ENCODE assay signal across 14 cellular contexts in the genomic region with DNA sequence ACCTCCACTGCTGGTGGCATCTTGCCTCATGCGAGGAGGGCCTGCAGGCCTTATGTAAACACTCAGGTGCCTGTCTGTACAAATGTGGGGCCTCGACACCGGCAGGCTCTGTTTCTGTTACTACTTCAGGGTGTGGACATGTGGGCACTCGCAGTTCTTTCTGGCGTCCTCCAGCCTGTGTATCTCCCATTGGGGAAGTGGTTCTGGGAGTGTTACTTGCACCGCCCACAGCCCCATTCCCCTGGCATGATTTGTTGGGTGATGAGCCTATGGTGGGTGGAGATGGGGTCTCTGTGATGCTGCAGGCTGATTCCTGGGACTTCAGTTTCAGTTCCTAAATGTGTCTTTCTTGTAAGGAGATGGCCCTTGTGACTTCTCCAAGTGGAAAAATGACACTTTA.
A peak's percentile ranks its signal among the peaks of the same experiment; 100 is the strongest.
DNase-seq lines count a peak whose midpoint lies in the region; ATAC-seq and TF ChIP-seq lines count a peak whose summit lies in the region.
"Had no signal": no experiment of that assay in that cellular context is flagged by ENCODE, and none has a peak within 500 bp of the region (broad histone marks: within the 10 kb centered on the region; RNA-seq: fewer than 3 reads in every experiment).

No MANE protein-coding gene starts in this region.

- H3K4me1 ChIP-seq in DND-41 (ENCODE audit: insufficient read depth, low read length): no peaks in the 10 kb centered on the region
- H3K4me1 ChIP-seq in osteoblast (ENCODE audit: insufficient read depth, low read length): no peaks in the 10 kb centered on the region

- H3K4me3 ChIP-seq in DND-41 (ENCODE audit: low read depth in 1 of 2, low read length in 2 of 2): no peak overlapping the region
- no peak overlapping the region for H3K4me3 ChIP-seq in osteoblast (ENCODE audit: insufficient read depth, low read length)

- H3K27me3 ChIP-seq in DND-41 (ENCODE audit: insufficient read depth, low read length, poor library complexity): no peaks in the 10 kb centered on the region
- H3K27me3 ChIP-seq in osteoblast (ENCODE audit: insufficient read depth, low read length): no peaks in the 10 kb centered on the region

- H3K9ac ChIP-seq in DND-41 (ENCODE audit: low read depth, low read length): no peak overlapping the region

- H3K36me3 ChIP-seq in DND-41 (ENCODE audit: insufficient read depth, low read length) (no peaks in the 10 kb centered on the region), osteoblast (ENCODE audit: insufficient read depth, low read length) (no peaks in the 10 kb centered on the region)

- H3K9me3 ChIP-seq in DND-41 (ENCODE audit: insufficient read depth, low read length, severe bottlenecking): no peaks in the 10 kb centered on the region
- no peaks in the 10 kb centered on the region for H3K9me3 ChIP-seq in osteoblast (ENCODE audit: low read depth, low read length)

- TF ChIP-seq CTCF in DND-41 (IDR thresholded peaks at IDR 0.05; ENCODE audit: borderline replicate concordance, extremely low read depth, low read length, poor library complexity, severe bottlenecking) (no peak), RWPE1 (conservative IDR thresholded peaks at IDR 0.05; ENCODE audit: low read depth) (no peak), osteoblast (IDR thresholded peaks at IDR 0.05; ENCODE audit: extremely low read depth, low read depth, low read length) (no peak), GM10248 (IDR thresholded peaks at IDR 0.05; ENCODE audit: control extremely low read depth, extremely low read depth, low read depth, missing control alignments) (no peak)

- H4K20me1 ChIP-seq in DND-41 (ENCODE audit: insufficient read depth, low read length) (no peaks in the 10 kb centered on the region), osteoblast (ENCODE audit: insufficient read depth, low read length) (no peaks in the 10 kb centered on the region)

- DNase-seq in DND-41 (no peak), RWPE1 (ENCODE audit: low spot score) (no peak), left cardiac atrium (peak; percentile 35), osteoblast (ENCODE audit: insufficient read length, low spot score, missing footprints) (peak; percentile 52), kidney tubule cell (ENCODE audit: low spot score) (no peak), GM10248 (ENCODE audit: extremely low spot score) (no peak)
- DNase-seq: activated CD4-positive, alpha-beta T cell treated with anti-CD3 and anti-CD28 coated beads for 36 hours; activated naive CD4-positive, alpha-beta T cell treated with anti-CD3 and anti-CD28 coated beads, Interleukin-2, amount 50 U/mL, for 16 hours; NCI-H2081; NCI-H69; nephron progenitor cell; stimulated activated CD4-positive, alpha-beta T cell treated with anti-CD3 and anti-CD28 coated beads, Interleukin-1b, Interleukin-23, amount 100 ng/mL, for 48 hours had no signal

- H2AFZ ChIP-seq in DND-41 (ENCODE audit: low read depth, low read length) (peak overlapping the region; percentile 28; the same call in 1 of the 2 replicates), osteoblast (ENCODE audit: low read length) (no peak overlapping the region)

- CTCF ChIA-PET in RWPE1 (lab: Yijun Ruan, JAX) (interaction anchor here (0.7 kb wide), 2 partner anchors 32 to 58 kb away, joined by 3 read pairs; no protein-coding TSS in a partner anchor), GM10248 (lab: Yijun Ruan, JAX) (no interaction called here)

- H3K4me2 ChIP-seq in DND-41 (ENCODE audit: insufficient read depth, low read length) (no peak overlapping the region), osteoblast (ENCODE audit: insufficient read depth, low read length) (no peak overlapping the region)

- H3K79me2 ChIP-seq in DND-41 (ENCODE audit: insufficient read depth, low read length): no peaks in the 10 kb centered on the region
- H3K79me2 ChIP-seq in osteoblast (ENCODE audit: insufficient read depth, low read length): no peaks in the 10 kb centered on the region

- no peak for ATAC-seq in DND-41 (ENCODE audit: insufficient read depth, low read depth)
- ATAC-seq in left cardiac atrium: peak; percentile 61 to 82
- no peak for ATAC-seq in GM21723 (IDR thresholded peaks at IDR 0.05; ENCODE audit: unreplicated experiment)
- ATAC-seq in HG02798 (IDR thresholded peaks at IDR 0.05; ENCODE audit: poor library complexity, unreplicated experiment): no peak
- ATAC-seq: activated CD4-positive, alpha-beta T cell treated with anti-CD3 and anti-CD28 coated beads for 36 hours had no signal

- POLR2A ChIA-PET in RWPE1 (lab: Yijun Ruan, JAX; ENCODE audit: low non-redundant PET) (no interaction called here), GM10248 (lab: Yijun Ruan, JAX) (no interaction called here)

- H3K27ac ChIP-seq in DND-41 (ENCODE audit: low read length): no peak overlapping the region
- peak overlapping the region; percentile 64 for H3K27ac ChIP-seq in RWPE1
- no peak overlapping the region for H3K27ac ChIP-seq in osteoblast (ENCODE audit: low read depth, low read length)

- intact Hi-C loops in left cardiac atrium (cut with DNase I): no loop called here

Comparison
In these comparisons a context has a peak if more than half of its experiments do, and no peak if none do; other contexts are left out.
1. ATAC-seq: peak in left cardiac atrium (2 of 2); none in DND-41 (single experiment), GM21723 (single experiment) and HG02798 (single experiment).
2. DNase-seq: peak in left cardiac atrium (single experiment) and osteoblast (single experiment); none in DND-41 (single experiment), RWPE1 (single experiment), kidney tubule cell (single experiment) and GM10248 (single experiment).